ENCODE assay signal across 21 cellular contexts in the genomic region with DNA sequence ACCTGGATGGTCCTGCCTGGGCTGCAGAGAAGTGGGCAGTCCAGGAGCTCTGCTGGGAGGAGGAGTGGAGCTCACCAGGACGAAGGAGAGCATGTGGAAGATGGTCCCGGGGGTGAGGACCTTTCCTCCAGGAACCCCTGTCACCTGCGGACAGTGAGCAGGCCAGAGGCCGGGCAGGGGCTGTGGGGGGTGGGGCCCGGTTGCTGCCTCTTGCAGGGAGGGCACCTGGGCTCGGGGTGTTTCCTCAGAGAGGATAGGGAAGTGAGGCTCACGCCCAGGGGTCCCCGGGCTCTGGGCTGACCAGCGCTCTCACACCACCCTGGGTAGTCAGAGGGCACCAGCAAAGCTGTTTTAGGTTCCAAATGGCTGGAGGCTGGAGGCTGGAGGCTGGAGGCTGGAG. TPM values are rescaled to one million over a fixed set of nuclear protein-coding genes. Genes with fewer than 3 reads are reported as not detected.
DNase-seq lines count a peak whose midpoint lies in the region; ATAC-seq, FAIRE-seq and TF ChIP-seq lines count a peak whose summit lies in the region.
"Had no signal": no experiment of that assay in that cellular context is flagged by ENCODE, and none has a peak within 500 bp of the region (broad histone marks: within the 10 kb centered on the region; RNA-seq: fewer than 3 reads in every experiment).

No MANE protein-coding gene starts in this region.

- no peaks in the 10 kb centered on the region for H3K27me3 Mint-ChIP-seq in activated CD8-positive, alpha-beta T cell treated with anti-CD3 and anti-CD28 coated beads, Interleukin-2, amount 10 ng/mL, durations not matched to agents 7 days and 5 days (ENCODE audit: low read depth)
- H3K27me3 Mint-ChIP-seq in activated CD8-positive, alpha-beta T cell treated with anti-CD3 and anti-CD28 coated beads for 36 hours = no peaks in the 10 kb centered on the region
- H3K27me3 Mint-ChIP-seq in neural crest cell (ENCODE audit: low read depth) = no peaks in the 10 kb centered on the region
- H3K27me3 Mint-ChIP-seq: B cell had no signal

- CTCF ChIA-PET in activated CD8-positive, alpha-beta T cell treated with anti-CD3 and anti-CD28 coated beads, Interleukin-2, amount 10 ng/mL, durations not matched to agents 7 days and 5 days (lab: Charles Lee) = no interaction called here
- CTCF ChIA-PET in activated CD8-positive, alpha-beta T cell treated with anti-CD3 and anti-CD28 coated beads for 36 hours (lab: Charles Lee) = no interaction called here
- CTCF ChIA-PET in RWPE1 (lab: Yijun Ruan, JAX) = no interaction called here

- no peaks in the 10 kb centered on the region for H3K4me1 ChIP-seq in small intestine (ENCODE audit: control insufficient read depth in 2 of 2, insufficient read depth in 1 of 2, low read depth in 1 of 2, low read length in 1 of 2)
- H3K4me1 ChIP-seq: Caco-2 had no signal

- POLR2A ChIA-PET in activated CD8-positive, alpha-beta T cell treated with anti-CD3 and anti-CD28 coated beads, Interleukin-2, amount 10 ng/mL, durations not matched to agents 7 days and 5 days (lab: Charles Lee) = interaction anchor here (1.3 kb wide), 1 partner anchor 112 kb away, joined by 3 read pairs; no protein-coding TSS in a partner anchor
- POLR2A ChIA-PET in activated CD8-positive, alpha-beta T cell treated with anti-CD3 and anti-CD28 coated beads for 36 hours (lab: Charles Lee) = interaction anchor here (0.7 kb wide), 1 partner anchor 12 kb away, joined by 3 read pairs; no protein-coding TSS in a partner anchor
- POLR2A ChIA-PET in RWPE1 (lab: Yijun Ruan, JAX; ENCODE audit: low non-redundant PET) = no interaction called here

- no peak for ATAC-seq in activated CD8-positive, alpha-beta T cell treated with anti-CD3 and anti-CD28 coated beads, Interleukin-2, amount 10 ng/mL, durations not matched to agents 7 days and 5 days
- no peak for ATAC-seq in activated CD8-positive, alpha-beta T cell treated with anti-CD3 and anti-CD28 coated beads for 36 hours
- ATAC-seq: GM23338, HCT116 had no signal

- intact Hi-C loops in activated CD8-positive, alpha-beta T cell treated with anti-CD3 and anti-CD28 coated beads for 36 hours (cut with micrococcal nuclease) = no loop called here

- no peaks in the 10 kb centered on the region for H3K36me3 ChIP-seq in small intestine (ENCODE audit: control insufficient read depth in 2 of 2, insufficient read depth in 2 of 2, low read length in 2 of 2)

- no peaks in the 10 kb centered on the region for H3K9me3 ChIP-seq in small intestine (ENCODE audit: control insufficient read depth, low read depth)

- 61 to 71% (median 65%) methylated on average over 9 of the region's 9 CpGs for WGBS in small intestine, 3 donors

- peaks cover 0 to under 1% of the 10 kb centered on the region in 2 donors for H3K27me3 ChIP-seq in small intestine (ENCODE audit: control insufficient read depth in 2 of 2, insufficient read depth in 2 of 2, low read length in 2 of 2)

- no peak overlapping the region for H3K4me3 ChIP-seq in small intestine (ENCODE audit: low read depth in 1 of 2, low read length in 2 of 2)
- H3K4me3 ChIP-seq: GM23338 had no signal

- H3K27ac Mint-ChIP-seq in activated CD8-positive, alpha-beta T cell treated with anti-CD3 and anti-CD28 coated beads, Interleukin-2, amount 10 ng/mL, durations not matched to agents 7 days and 5 days = peak overlapping the region; percentile 30
- no peak overlapping the region for H3K27ac Mint-ChIP-seq in activated CD8-positive, alpha-beta T cell treated with anti-CD3 and anti-CD28 coated beads for 36 hours
- peak overlapping the region; percentile 50 for H3K27ac Mint-ChIP-seq in neural crest cell (ENCODE audit: unreplicated experiment)
- H3K27ac Mint-ChIP-seq: B cell; CD4-positive, alpha-beta T cell; GM23338; HFFc6 had no signal

- no peak overlapping the region for H3K4me3 Mint-ChIP-seq in activated CD8-positive, alpha-beta T cell treated with anti-CD3 and anti-CD28 coated beads, Interleukin-2, amount 10 ng/mL, durations not matched to agents 7 days and 5 days
- H3K4me3 Mint-ChIP-seq in activated CD8-positive, alpha-beta T cell treated with anti-CD3 and anti-CD28 coated beads for 36 hours = no peak overlapping the region
- H3K4me3 Mint-ChIP-seq in neural crest cell = no peak overlapping the region
- H3K4me3 Mint-ChIP-seq: B cell; CD4-positive, alpha-beta T cell; GM23338; HFFc6 had no signal

- H3K9me3 Mint-ChIP-seq in activated CD8-positive, alpha-beta T cell treated with anti-CD3 and anti-CD28 coated beads, Interleukin-2, amount 10 ng/mL, durations not matched to agents 7 days and 5 days (ENCODE audit: insufficient read depth) = no peaks in the 10 kb centered on the region
- H3K9me3 Mint-ChIP-seq in activated CD8-positive, alpha-beta T cell treated with anti-CD3 and anti-CD28 coated beads for 36 hours = peaks cover 1% of the 10 kb centered on the region
- no peaks in the 10 kb centered on the region for H3K9me3 Mint-ChIP-seq in neural crest cell
- H3K9me3 Mint-ChIP-seq: CD4-positive, alpha-beta T cell; HFFc6 had no signal

- no peak for TF ChIP-seq CTCF in activated CD8-positive, alpha-beta T cell treated with anti-CD3 and anti-CD28 coated beads for 36 hours (IDR thresholded peaks at IDR 0.05)
- no peak for TF ChIP-seq CTCF in RWPE1 (conservative IDR thresholded peaks at IDR 0.05; ENCODE audit: low read depth)
- no peak for TF ChIP-seq CTCF in neural crest cell (conservative IDR thresholded peaks at IDR 0.05)

- H3K36me3 Mint-ChIP-seq in activated CD8-positive, alpha-beta T cell treated with anti-CD3 and anti-CD28 coated beads, Interleukin-2, amount 10 ng/mL, durations not matched to agents 7 days and 5 days (ENCODE audit: low read depth) = no peaks in the 10 kb centered on the region
- no peaks in the 10 kb centered on the region for H3K36me3 Mint-ChIP-seq in activated CD8-positive, alpha-beta T cell treated with anti-CD3 and anti-CD28 coated beads for 36 hours (ENCODE audit: low read depth)
- no peaks in the 10 kb centered on the region for H3K36me3 Mint-ChIP-seq in neural crest cell (ENCODE audit: low read depth)

- H3K4me1 Mint-ChIP-seq in activated CD8-positive, alpha-beta T cell treated with anti-CD3 and anti-CD28 coated beads, Interleukin-2, amount 10 ng/mL, durations not matched to agents 7 days and 5 days (ENCODE audit: low read depth) = no peaks in the 10 kb centered on the region
- no peaks in the 10 kb centered on the region for H3K4me1 Mint-ChIP-seq in activated CD8-positive, alpha-beta T cell treated with anti-CD3 and anti-CD28 coated beads for 36 hours (ENCODE audit: low read depth)
- H3K4me1 Mint-ChIP-seq in neural crest cell = no peaks in the 10 kb centered on the region
- H3K4me1 Mint-ChIP-seq: B cell, GM23338 had no signal

- no peak for DNase-seq in activated CD8-positive, alpha-beta T cell treated with anti-CD3 and anti-CD28 coated beads, Interleukin-2, amount 10 ng/mL, durations not matched to agents 7 days and 5 days
- no peak for DNase-seq in activated CD8-positive, alpha-beta T cell treated with anti-CD3 and anti-CD28 coated beads for 36 hours
- DNase-seq in RWPE1 (ENCODE audit: low spot score) (no peak), neural crest cell (ENCODE audit: low read depth, low spot score) (no peak), small intestine (no peak), NCI-H345 (lab: John Stamatoyannopoulos, UW) (no peak)
- DNase-seq: Caco-2; CD4-positive, alpha-beta T cell; H7; HFFc6; IMR-90 had no signal

- FAIRE-seq in small intestine (lab: Jason Lieb, UNC) = no peak
- FAIRE-seq: D721Med, G401.6, GM12891, GM18507, HTR-8/SVneo had no signal

- H3K27ac ChIP-seq in RWPE1 (peak overlapping the region; percentile 96), small intestine (ENCODE audit: low read depth in 1 of 2, low read length in 1 of 2) (no peak overlapping the region)
- H3K27ac ChIP-seq: C4-2B had no signal

RNA-seq across cellular contexts. Expression of gene PEX10, which starts 22.7 kb away (rescaled TPM):
- total RNA-seq in activated CD8-positive, alpha-beta T cell treated with anti-CD3 and anti-CD28 coated beads, Interleukin-2, amount 10 ng/mL, durations not matched to agents 7 days and 5 days = 10 to 100 TPM; 10.3 to 12.3 TPM
- total RNA-seq in activated CD8-positive, alpha-beta T cell treated with anti-CD3 and anti-CD28 coated beads for 36 hours = 10 to 100 TPM; 17.1 to 19.0 TPM
- 31.2 and 31.9 TPM in 2 replicates for total RNA-seq in neural crest cell
- 10 to 100 TPM; 11.9 to 21.3 (median 12.4) TPM for polyA plus RNA-seq in small intestine

RNA-seq across cellular contexts. Expression of gene PLCH2, which starts 41.0 kb away (rescaled TPM):
- 10 to 100 TPM in 1 of 2 experiments, 1 to 10 TPM in 1; 9.8 to 11.8 TPM for total RNA-seq in activated CD8-positive, alpha-beta T cell treated with anti-CD3 and anti-CD28 coated beads, Interleukin-2, amount 10 ng/mL, durations not matched to agents 7 days and 5 days
- total RNA-seq in activated CD8-positive, alpha-beta T cell treated with anti-CD3 and anti-CD28 coated beads for 36 hours = 1 to 10 TPM; 2.9 to 6.0 TPM
- 0.37 and 0.59 TPM in 2 replicates for total RNA-seq in neural crest cell
- polyA plus RNA-seq in small intestine = 1 to 10 TPM in 2 of 3 donors, under 1 TPM in 1; 0.22 to 1.1 (median 1.1) TPM
- total RNA-seq: A172 had no signal
- polyA plus RNA-seq: GM23338 had no signal

RNA-seq across cellular contexts. Expression of gene RER1, which starts 43.5 kb away (rescaled TPM):
- 100 to 1,000 TPM; 148 to 151 TPM for total RNA-seq in activated CD8-positive, alpha-beta T cell treated with anti-CD3 and anti-CD28 coated beads, Interleukin-2, amount 10 ng/mL, durations not matched to agents 7 days and 5 days
- total RNA-seq in activated CD8-positive, alpha-beta T cell treated with anti-CD3 and anti-CD28 coated beads for 36 hours = 100 to 1,000 TPM; 120 to 131 TPM
- 108 and 111 TPM in 2 replicates for total RNA-seq in neural crest cell
- polyA plus RNA-seq in small intestine = 100 to 1,000 TPM in 1 of 3 donors, 10 to 100 TPM in 2; 70.0 to 106 (median 71.1) TPM

RNA-seq across cellular contexts. Expression of gene MORN1, which starts 43.7 kb away (rescaled TPM):
- 1 to 10 TPM; 6.2 to 7.9 TPM for total RNA-seq in activated CD8-positive, alpha-beta T cell treated with anti-CD3 and anti-CD28 coated beads, Interleukin-2, amount 10 ng/mL, durations not matched to agents 7 days and 5 days
- 1 to 10 TPM; 5.9 to 6.6 TPM for total RNA-seq in activated CD8-positive, alpha-beta T cell treated with anti-CD3 and anti-CD28 coated beads for 36 hours
- total RNA-seq in neural crest cell = 23.7 and 24.4 TPM in 2 replicates
- 1 to 10 TPM; 1.1 to 4.3 (median 1.3) TPM for polyA plus RNA-seq in small intestine
